In the genomic region with DNA sequence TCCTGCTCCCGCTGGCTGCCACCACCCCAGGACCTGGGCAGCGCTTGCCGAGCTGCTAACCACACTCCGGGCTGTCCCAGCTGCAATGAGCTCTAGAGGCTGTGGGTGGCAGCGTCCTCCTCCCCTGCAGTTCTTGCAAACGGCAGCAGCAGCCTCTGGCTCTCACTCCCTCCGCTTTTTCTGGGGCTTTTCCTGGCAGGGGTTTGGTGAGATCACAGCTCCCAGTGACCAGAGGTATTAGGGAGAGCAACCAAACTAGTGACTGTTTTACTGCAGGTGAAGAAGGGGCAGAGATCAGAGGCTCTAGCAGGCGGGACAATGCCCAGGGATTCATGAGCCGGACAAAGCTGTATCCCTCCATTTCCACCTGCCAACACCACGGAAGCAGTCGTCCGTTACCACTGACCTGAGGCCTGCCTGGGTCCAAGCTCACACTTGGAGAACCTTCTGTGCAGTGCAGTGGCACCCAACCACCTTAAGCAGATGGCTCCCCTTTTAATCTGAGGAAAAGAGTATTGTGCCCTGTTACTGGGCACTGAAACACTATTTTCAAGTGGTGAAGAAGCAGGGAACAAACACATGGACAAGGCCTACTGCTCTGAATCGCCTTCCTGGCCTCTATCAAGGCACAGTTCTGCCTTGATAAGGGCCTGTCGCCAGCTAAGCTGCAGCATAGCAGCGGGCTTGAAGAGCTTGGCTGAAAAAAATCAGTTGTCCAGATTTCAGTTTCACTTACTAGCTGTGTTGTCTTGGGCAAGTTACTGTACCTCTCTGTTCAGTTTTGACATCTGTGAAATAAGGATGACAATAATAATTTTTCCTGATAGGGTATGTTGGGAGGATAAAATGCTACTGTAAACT, we compare ENCODE assay signal across 8 cellular contexts. TPM values are rescaled to one million over a fixed set of nuclear protein-coding genes. Genes with fewer than 3 reads are reported as not detected.
DNase-seq lines count a peak whose midpoint lies in the region; ATAC-seq and TF ChIP-seq lines count a peak whose summit lies in the region.

Gene F5, minus strand, starts transcription at position 87 of the 861 bp plus-strand sequence. CDS start 95 bp downstream, outside the sequence.

- no peak for TF ChIP-seq POLR2A in GM18505 (IDR thresholded peaks at IDR 0.05; ENCODE audit: borderline replicate concordance, extremely low read depth, insufficient read depth, insufficient read length)

- H3K4me1 Mint-ChIP-seq in activated CD4-positive, alpha-beta T cell treated with anti-CD3 and anti-CD28 coated beads for 36 hours, result peaks cover 65% of the 10 kb centered on the region

- peak within 1 kb of the TSS; percentile 95 for H3K4me3 Mint-ChIP-seq in activated CD4-positive, alpha-beta T cell treated with anti-CD3 and anti-CD28 coated beads for 36 hours

- ATAC-seq in GM18505 (IDR thresholded peaks at IDR 0.05; ENCODE audit: unreplicated experiment), result peak; percentile 96
- ATAC-seq in HG02981 (IDR thresholded peaks at IDR 0.05; ENCODE audit: unreplicated experiment), result peak; percentile 91
- ATAC-seq in activated CD4-positive, alpha-beta T cell treated with anti-CD3 and anti-CD28 coated beads for 36 hours, result peak; percentile 87
- ATAC-seq in left colon, result peak; percentile 100

- TF ChIP-seq CTCF in 22Rv1 (IDR thresholded peaks at IDR 0.05), result peak; percentile 93

- peaks cover 22% of the 10 kb centered on the region for H3K36me3 Mint-ChIP-seq in activated CD4-positive, alpha-beta T cell treated with anti-CD3 and anti-CD28 coated beads for 36 hours (ENCODE audit: low read depth)

- CTCF ChIA-PET in activated CD4-positive, alpha-beta T cell treated with anti-CD3 and anti-CD28 coated beads for 36 hours (lab: Charles Lee), result interaction anchor here (0.5 to 4.9 kb wide), 37 partner anchors 9 to 223 kb away, joined by 3 to 77 read pairs (median 5); partner anchors contain the start of gene METTL18

- intact Hi-C loops in activated CD4-positive, alpha-beta T cell treated with anti-CD3 and anti-CD28 coated beads for 36 hours (cut with DNase I, micrococcal nuclease), result loop anchor here (1.0 to 10.0 kb wide), 8 partner anchors 8 to 478 kb away; partner anchors contain the start of genes SCYL3 (in 2 of the 2), SELL (in 2 of the 2) and METTL18 (in 1 of the 2)
- intact Hi-C loops in left colon (cut with DNase I, micrococcal nuclease), result no loop called here

- H3K27ac Mint-ChIP-seq in activated CD4-positive, alpha-beta T cell treated with anti-CD3 and anti-CD28 coated beads for 36 hours, result peak within 1 kb of the TSS; percentile 97

- DNase-seq in NCI-H2227 (lab: John Stamatoyannopoulos, UW; ENCODE audit: unreplicated experiment) (peak; percentile 72), cerebellum (ENCODE audit: low spot score) (peak; percentile 17), left colon (peak; percentile 73 to 77)
- DNase-seq in activated CD4-positive, alpha-beta T cell treated with anti-CD3 and anti-CD28 coated beads for 36 hours, result peak; percentile 92
- peak; percentile 37 to 78 (median 58) for DNase-seq in stimulated activated CD4-positive, alpha-beta T cell treated with anti-CD3 and anti-CD28 coated beads, Interleukin-1b, Interleukin-23, amount 100 ng/mL, for 24 hours (ENCODE audit: low read depth in 4 of 4, low spot score in 1 of 4)

- no peaks in the 10 kb centered on the region for H3K9me3 Mint-ChIP-seq in activated CD4-positive, alpha-beta T cell treated with anti-CD3 and anti-CD28 coated beads for 36 hours (ENCODE audit: low read depth)

- H3K27me3 Mint-ChIP-seq in activated CD4-positive, alpha-beta T cell treated with anti-CD3 and anti-CD28 coated beads for 36 hours, result no peaks in the 10 kb centered on the region

- POLR2A ChIA-PET in activated CD4-positive, alpha-beta T cell treated with anti-CD3 and anti-CD28 coated beads for 36 hours (lab: Charles Lee), result interaction anchor here (0.6 to 1.5 kb wide), 6 partner anchors 23 to 209 kb away, joined by 3 to 9 read pairs (median 5); a partner anchor contains a TSS

- no peak within 1 kb of the TSS for H3K27ac ChIP-seq in 22Rv1

RNA-seq across cellular contexts. Expression of gene F5, which starts in this region (rescaled TPM):
- 10 to 100 TPM; 49.8 to 57.8 TPM for total RNA-seq in activated CD4-positive, alpha-beta T cell treated with anti-CD3 and anti-CD28 coated beads for 36 hours
- total RNA-seq in cerebellum (0.18 TPM), left colon (1 to 10 TPM; 1.2 TPM)

Comparison
In these comparisons a context has a peak if more than half of its experiments do, and no peak if none do; other contexts are left out.
1. RNA of gene F5 (total RNA-seq): 49.8 to 57.8 TPM in activated CD4-positive, alpha-beta T cell treated with anti-CD3 and anti-CD28 coated beads for 36 hours; 1.2 TPM in left colon and 0.18 TPM in cerebellum (single experiment); every median in the first group is over 10 times any median in the second.
2. Peak in DNase-seq in cerebellum; RNA of the gene not detected or under 1 TPM.
3. DNase-seq: peak in every context shown above with its lines; median percentile 92 in activated CD4-positive, alpha-beta T cell treated with anti-CD3 and anti-CD28 coated beads for 36 hours; 75 in left colon; 72 in NCI-H2227; 58 in stimulated activated CD4-positive, alpha-beta T cell treated with anti-CD3 and anti-CD28 coated beads, Interleukin-1b, Interleukin-23, amount 100 ng/mL, for 24 hours; 17 in cerebellum.
4. intact Hi-C loops: an anchor here in activated CD4-positive, alpha-beta T cell treated with anti-CD3 and anti-CD28 coated beads for 36 hours (1.0 to 10.0 kb wide); none called in left colon.
5. Peak in every context shown above with its lines, with median percentiles within 50 percentile points of each other: ATAC-seq.